ENCODE assay signal across 18 cellular contexts in the genomic region with DNA sequence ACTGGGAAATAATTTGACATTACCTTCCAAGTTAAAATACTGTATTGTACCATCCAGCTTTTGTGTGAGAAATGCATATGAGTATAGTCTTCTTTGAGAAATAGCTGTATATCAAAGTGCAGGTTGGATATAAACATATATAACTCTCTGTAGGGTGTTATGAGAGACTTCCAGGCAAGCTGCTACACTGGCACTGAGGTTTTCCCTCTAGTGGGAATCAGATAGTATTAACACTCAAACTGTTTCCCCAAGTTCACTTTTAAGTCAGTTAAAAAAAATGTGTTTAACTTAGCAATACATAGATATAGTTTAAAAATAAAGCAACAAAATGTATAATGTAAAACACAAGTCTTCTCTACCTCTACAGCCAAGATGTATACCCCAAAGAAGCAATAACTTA.
A peak's percentile ranks its signal among the peaks of the same experiment; 100 is the strongest.
DNase-seq lines count a peak whose midpoint lies in the region; ATAC-seq and TF ChIP-seq lines count a peak whose summit lies in the region.
"Had no signal": no experiment of that assay in that cellular context is flagged by ENCODE, and none has a peak within 500 bp of the region (broad histone marks: within the 10 kb centered on the region; RNA-seq: fewer than 3 reads in every experiment).

No MANE protein-coding gene starts in this region.

- no peak overlapping the region for H3K27ac ChIP-seq in PC-9
- H3K27ac ChIP-seq: 22Rv1, KMS-11 had no signal

- CTCF ChIA-PET in PC-9 (lab: Charles Lee) = no interaction called here

- peak overlapping the region; percentile 37; the same call in 1 of the 2 replicates for H3K4me2 ChIP-seq in PC-9
- H3K4me2 ChIP-seq in skeletal muscle satellite cell (ENCODE audit: low read length) = peak overlapping the region; percentile 48
- H3K4me2 ChIP-seq: KMS-11 had no signal

- no TSS peak for BruUV-seq in PC-9 (replicated peaks; lab: Mats Ljungman, UMichigan)

- ATAC-seq in HG03571 (IDR thresholded peaks at IDR 0.05; ENCODE audit: unreplicated experiment) (no peak), GM21825 (IDR thresholded peaks at IDR 0.05; ENCODE audit: unreplicated experiment) (no peak)

- no peaks in the 10 kb centered on the region for H3K9me3 ChIP-seq in PC-9 (ENCODE audit: insufficient read depth, low read depth)
- H3K9me3 ChIP-seq in skeletal muscle satellite cell (replicated peaks; ENCODE audit: low read length) = no peaks in the 10 kb centered on the region
- H3K9me3 ChIP-seq: HAP-1 had no signal

- no peak overlapping the region for H2AFZ ChIP-seq in PC-9

- H3K79me2 ChIP-seq in PC-9 (ENCODE audit: low read depth) = no peaks in the 10 kb centered on the region

- H3K9me2 ChIP-seq in PC-9 (ENCODE audit: insufficient read depth) = no peaks in the 10 kb centered on the region

- no peaks in the 10 kb centered on the region for H3K27me3 ChIP-seq in PC-9 (ENCODE audit: insufficient read depth, low read depth)
- H3K27me3 ChIP-seq in skeletal muscle satellite cell (ENCODE audit: control insufficient read depth, insufficient read depth, low read length) = no peaks in the 10 kb centered on the region

- no peak overlapping the region; the same call in 1 of the 2 replicates for H3K4me3 ChIP-seq in PC-9
- no peak overlapping the region for H3K4me3 ChIP-seq in epithelial cell of esophagus (ENCODE audit: low read length)
- H3K4me3 ChIP-seq in skeletal muscle satellite cell (ENCODE audit: low read length) = peak overlapping the region; percentile 38
- H3K4me3 ChIP-seq: HAP-1 had no signal

- H3F3A ChIP-seq in PC-9 (ENCODE audit: insufficient read depth, low read depth) = no peaks in the 10 kb centered on the region

- H3K4me1 ChIP-seq in PC-9 (replicated peaks; ENCODE audit: insufficient read depth) (no peaks in the 10 kb centered on the region), skeletal muscle satellite cell (ENCODE audit: control insufficient read depth, insufficient read depth, low read length) (no peaks in the 10 kb centered on the region)
- H3K4me1 ChIP-seq: HAP-1 had no signal

- TF ChIP-seq CTCF in PC-9 (conservative IDR thresholded peaks at IDR 0.05) (no peak; the same call in 1 of the 2 replicates), epithelial cell of esophagus (IDR thresholded peaks at IDR 0.05; ENCODE audit: insufficient read depth, low read depth, low read length, missing control alignments) (peak; percentile 9)

- no peaks in the 10 kb centered on the region for H4K20me1 ChIP-seq in PC-9 (ENCODE audit: insufficient read depth)

- intact Hi-C loops in PC-9 (cut with micrococcal nuclease; ENCODE audit: unreplicated experiment) = no loop called here

- H3K36me3 ChIP-seq in PC-9 (ENCODE audit: low read depth) (no peaks in the 10 kb centered on the region), skeletal muscle satellite cell (ENCODE audit: insufficient read depth, low read length) (no peaks in the 10 kb centered on the region)
- H3K36me3 ChIP-seq: HAP-1 had no signal

- peak overlapping the region; percentile 26 for H3K9ac ChIP-seq in skeletal muscle satellite cell (ENCODE audit: low read depth, low read length)
- H3K9ac ChIP-seq: KMS-11 had no signal

- DNase-seq in DMS53 (lab: John Stamatoyannopoulos, UW) = peak; percentile 25
- DNase-seq in DMS53 treated with DMSO at 0.1 percent for 48 hours (lab: John Stamatoyannopoulos, UW; ENCODE audit: unreplicated experiment) = no peak
- DNase-seq in PC-9 = no peak
- DNase-seq in epithelial cell of esophagus (ENCODE audit: low read depth) = no peak
- no peak for DNase-seq in COR-L47 (lab: John Stamatoyannopoulos, UW)
- DNase-seq: activated CD4-positive, alpha-beta T cell treated with anti-CD3 and anti-CD28 coated beads, Interleukin-2, amount 50 U/mL, for 48 hours; anterior cingulate cortex; dermis blood vessel endothelial cell; NCI-H2029; SHP77; stimulated activated naive CD4-positive, alpha-beta T cell; T1000 had no signal

- POLR2A ChIA-PET in PC-9 (lab: Charles Lee; ENCODE audit: unreplicated experiment) = no interaction called here
